In the genomic region with DNA sequence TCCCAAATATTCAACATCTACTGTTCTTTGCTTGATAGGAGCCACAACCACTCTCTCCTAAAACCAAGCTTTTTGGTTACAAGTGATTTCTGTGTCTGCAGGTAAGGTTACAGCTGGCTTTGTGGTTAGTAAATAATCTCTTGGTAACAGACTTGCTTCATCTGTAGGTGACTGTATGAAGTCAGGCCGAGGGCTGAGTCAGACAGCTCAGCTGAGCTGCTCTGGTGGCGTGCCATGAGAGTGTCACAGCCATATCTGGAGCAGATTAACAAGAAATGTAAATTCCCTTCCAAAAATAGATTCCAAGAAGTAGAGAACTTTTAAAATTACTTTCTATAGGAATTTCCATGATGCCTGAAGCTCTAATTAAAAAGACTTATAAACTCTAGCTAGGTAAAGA, we compare ENCODE assay signal across 1 cellular context.
TF ChIP-seq lines count a peak whose summit lies in the region.

No MANE protein-coding gene starts in this region.

TF ChIP-seq in GM23338, 12 proteins besides CTCF, POLR2A, EP300 and RAD21 (continued from another document):
- TF ChIP-seq, protein P1, sequence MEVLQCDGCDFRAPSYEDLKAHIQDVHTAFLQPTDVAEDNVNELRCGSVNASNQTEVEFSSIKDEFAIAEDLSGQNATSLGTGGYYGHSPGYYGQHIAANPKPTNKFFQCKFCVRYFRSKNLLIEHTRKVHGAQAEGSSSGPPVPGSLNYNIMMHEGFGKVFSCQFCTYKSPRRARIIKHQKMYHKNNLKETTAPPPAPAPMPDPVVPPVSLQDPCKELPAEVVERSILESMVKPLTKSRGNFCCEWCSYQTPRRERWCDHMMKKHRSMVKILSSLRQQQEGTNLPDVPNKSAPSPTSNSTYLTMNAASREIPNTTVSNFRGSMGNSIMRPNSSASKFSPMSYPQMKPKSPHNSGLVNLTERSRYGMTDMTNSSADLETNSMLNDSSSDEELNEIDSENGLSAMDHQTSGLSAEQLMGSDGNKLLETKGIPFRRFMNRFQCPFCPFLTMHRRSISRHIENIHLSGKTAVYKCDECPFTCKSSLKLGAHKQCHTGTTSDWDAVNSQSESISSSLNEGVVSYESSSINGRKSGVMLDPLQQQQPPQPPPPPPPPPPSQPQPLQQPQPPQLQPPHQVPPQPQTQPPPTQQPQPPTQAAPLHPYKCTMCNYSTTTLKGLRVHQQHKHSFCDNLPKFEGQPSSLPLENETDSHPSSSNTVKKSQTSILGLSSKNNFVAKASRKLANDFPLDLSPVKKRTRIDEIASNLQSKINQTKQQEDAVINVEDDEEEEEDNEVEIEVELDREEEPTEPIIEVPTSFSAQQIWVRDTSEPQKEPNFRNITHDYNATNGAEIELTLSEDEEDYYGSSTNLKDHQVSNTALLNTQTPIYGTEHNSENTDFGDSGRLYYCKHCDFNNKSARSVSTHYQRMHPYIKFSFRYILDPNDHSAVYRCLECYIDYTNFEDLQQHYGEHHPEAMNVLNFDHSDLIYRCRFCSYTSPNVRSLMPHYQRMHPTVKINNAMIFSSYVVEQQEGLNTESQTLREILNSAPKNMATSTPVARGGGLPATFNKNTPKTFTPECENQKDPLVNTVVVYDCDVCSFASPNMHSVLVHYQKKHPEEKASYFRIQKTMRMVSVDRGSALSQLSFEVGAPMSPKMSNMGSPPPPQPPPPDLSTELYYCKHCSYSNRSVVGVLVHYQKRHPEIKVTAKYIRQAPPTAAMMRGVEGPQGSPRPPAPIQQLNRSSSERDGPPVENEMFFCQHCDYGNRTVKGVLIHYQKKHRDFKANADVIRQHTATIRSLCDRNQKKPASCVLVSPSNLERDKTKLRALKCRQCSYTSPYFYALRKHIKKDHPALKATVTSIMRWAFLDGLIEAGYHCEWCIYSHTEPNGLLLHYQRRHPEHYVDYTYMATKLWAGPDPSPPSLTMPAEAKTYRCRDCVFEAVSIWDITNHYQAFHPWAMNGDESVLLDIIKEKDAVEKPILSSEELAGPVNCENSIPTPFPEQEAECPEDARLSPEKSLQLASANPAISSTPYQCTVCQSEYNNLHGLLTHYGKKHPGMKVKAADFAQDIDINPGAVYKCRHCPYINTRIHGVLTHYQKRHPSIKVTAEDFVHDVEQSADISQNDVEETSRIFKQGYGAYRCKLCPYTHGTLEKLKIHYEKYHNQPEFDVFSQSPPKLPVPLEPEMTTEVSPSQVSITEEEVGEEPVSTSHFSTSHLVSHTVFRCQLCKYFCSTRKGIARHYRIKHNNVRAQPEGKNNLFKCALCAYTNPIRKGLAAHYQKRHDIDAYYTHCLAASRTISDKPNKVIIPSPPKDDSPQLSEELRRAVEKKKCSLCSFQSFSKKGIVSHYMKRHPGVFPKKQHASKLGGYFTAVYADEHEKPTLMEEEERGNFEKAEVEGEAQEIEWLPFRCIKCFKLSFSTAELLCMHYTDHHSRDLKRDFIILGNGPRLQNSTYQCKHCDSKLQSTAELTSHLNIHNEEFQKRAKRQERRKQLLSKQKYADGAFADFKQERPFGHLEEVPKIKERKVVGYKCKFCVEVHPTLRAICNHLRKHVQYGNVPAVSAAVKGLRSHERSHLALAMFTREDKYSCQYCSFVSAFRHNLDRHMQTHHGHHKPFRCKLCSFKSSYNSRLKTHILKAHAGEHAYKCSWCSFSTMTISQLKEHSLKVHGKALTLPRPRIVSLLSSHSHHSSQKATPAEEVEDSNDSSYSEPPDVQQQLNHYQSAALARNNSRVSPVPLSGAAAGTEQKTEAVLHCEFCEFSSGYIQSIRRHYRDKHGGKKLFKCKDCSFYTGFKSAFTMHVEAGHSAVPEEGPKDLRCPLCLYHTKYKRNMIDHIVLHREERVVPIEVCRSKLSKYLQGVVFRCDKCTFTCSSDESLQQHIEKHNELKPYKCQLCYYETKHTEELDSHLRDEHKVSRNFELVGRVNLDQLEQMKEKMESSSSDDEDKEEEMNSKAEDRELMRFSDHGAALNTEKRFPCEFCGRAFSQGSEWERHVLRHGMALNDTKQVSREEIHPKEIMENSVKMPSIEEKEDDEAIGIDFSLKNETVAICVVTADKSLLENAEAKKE (CRISPR knock-in tag; IDR thresholded peaks at IDR 0.05) = no peak
- TF ChIP-seq EZH2phosphoT487 (IDR thresholded peaks at IDR 0.05; ENCODE audit: unreplicated experiment) (no peak), ZNF331 (CRISPR knock-in tag; IDR thresholded peaks at IDR 0.05; ENCODE audit: low read depth) (no peak), CREB1 (CRISPR knock-in tag; IDR thresholded peaks at IDR 0.05; ENCODE audit: low read depth) (no peak), ETS1 (IDR thresholded peaks at IDR 0.05) (no peak), NANOG (IDR thresholded peaks at IDR 0.05; ENCODE audit: borderline replicate concordance) (no peak), JUNB (IDR thresholded peaks at IDR 0.05; ENCODE audit: unreplicated experiment) (no peak), ZNF114 (CRISPR knock-in tag; IDR thresholded peaks at IDR 0.05) (no peak), POLR2AphosphoS5 (IDR thresholded peaks at IDR 0.05; ENCODE audit: low read depth) (no peak)
- TF ChIP-seq, protein P2, sequence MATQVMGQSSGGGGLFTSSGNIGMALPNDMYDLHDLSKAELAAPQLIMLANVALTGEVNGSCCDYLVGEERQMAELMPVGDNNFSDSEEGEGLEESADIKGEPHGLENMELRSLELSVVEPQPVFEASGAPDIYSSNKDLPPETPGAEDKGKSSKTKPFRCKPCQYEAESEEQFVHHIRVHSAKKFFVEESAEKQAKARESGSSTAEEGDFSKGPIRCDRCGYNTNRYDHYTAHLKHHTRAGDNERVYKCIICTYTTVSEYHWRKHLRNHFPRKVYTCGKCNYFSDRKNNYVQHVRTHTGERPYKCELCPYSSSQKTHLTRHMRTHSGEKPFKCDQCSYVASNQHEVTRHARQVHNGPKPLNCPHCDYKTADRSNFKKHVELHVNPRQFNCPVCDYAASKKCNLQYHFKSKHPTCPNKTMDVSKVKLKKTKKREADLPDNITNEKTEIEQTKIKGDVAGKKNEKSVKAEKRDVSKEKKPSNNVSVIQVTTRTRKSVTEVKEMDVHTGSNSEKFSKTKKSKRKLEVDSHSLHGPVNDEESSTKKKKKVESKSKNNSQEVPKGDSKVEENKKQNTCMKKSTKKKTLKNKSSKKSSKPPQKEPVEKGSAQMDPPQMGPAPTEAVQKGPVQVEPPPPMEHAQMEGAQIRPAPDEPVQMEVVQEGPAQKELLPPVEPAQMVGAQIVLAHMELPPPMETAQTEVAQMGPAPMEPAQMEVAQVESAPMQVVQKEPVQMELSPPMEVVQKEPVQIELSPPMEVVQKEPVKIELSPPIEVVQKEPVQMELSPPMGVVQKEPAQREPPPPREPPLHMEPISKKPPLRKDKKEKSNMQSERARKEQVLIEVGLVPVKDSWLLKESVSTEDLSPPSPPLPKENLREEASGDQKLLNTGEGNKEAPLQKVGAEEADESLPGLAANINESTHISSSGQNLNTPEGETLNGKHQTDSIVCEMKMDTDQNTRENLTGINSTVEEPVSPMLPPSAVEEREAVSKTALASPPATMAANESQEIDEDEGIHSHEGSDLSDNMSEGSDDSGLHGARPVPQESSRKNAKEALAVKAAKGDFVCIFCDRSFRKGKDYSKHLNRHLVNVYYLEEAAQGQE (IDR thresholded peaks at IDR 0.05; ENCODE audit: unreplicated experiment) = no peak
